Comparison of ENCODE assay signal across 18 cellular contexts in the genomic region with DNA sequence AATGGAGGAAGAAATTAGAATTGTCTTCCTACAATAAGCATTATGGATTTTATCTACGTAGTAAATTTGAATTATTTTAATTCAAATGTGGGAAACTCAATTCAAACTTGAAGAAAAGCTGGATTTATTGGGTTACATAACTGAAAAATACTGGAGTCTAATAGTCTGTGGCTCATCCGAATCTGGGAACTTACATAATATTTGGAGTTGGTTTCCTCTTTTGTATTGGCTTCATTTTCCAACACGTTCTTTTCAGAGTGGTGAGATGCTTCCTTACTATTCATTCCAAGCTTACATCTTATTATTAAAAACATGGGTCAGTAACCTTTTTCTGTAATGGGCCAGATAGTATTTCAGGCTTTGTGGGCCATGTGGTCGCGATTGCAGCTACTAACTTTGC.
DNase-seq lines count a peak whose midpoint lies in the region; ATAC-seq, FAIRE-seq and TF ChIP-seq lines count a peak whose summit lies in the region.
"Had no signal": no experiment of that assay in that cellular context is flagged by ENCODE, and none has a peak within 500 bp of the region (broad histone marks: within the 10 kb centered on the region; RNA-seq: fewer than 3 reads in every experiment).

No MANE protein-coding gene starts in this region.

- no peak for TF ChIP-seq POLR2A in endothelial cell of umbilical vein (IDR thresholded peaks at IDR 0.05; ENCODE audit: low read depth, low read length)

- no peaks in the 10 kb centered on the region for H4K20me1 ChIP-seq in endothelial cell of umbilical vein (replicated peaks; ENCODE audit: control insufficient read depth, extremely low read depth, insufficient read depth, low read length)
- H4K20me1 ChIP-seq in osteoblast (ENCODE audit: insufficient read depth, low read length), result no peaks in the 10 kb centered on the region
- H4K20me1 ChIP-seq in GM23338 (replicated peaks; ENCODE audit: insufficient read depth), result no peaks in the 10 kb centered on the region; the same call in 1 of the 2 replicates
- H4K20me1 ChIP-seq in GM23248 (ENCODE audit: insufficient read depth), result no peaks in the 10 kb centered on the region

- intact Hi-C loops in CD14-positive monocyte (cut with micrococcal nuclease) (no loop called here), endothelial cell of umbilical vein (cut with micrococcal nuclease) (loop anchor here (5.0 kb wide), 1 partner anchor 67 kb away; no protein-coding TSS in a partner anchor), sciatic nerve (cut with DNase I) (no loop called here)

- no peaks in the 10 kb centered on the region for H3K79me2 ChIP-seq in endothelial cell of umbilical vein (ENCODE audit: control insufficient read depth, insufficient read depth, low read length)
- no peaks in the 10 kb centered on the region for H3K79me2 ChIP-seq in osteoblast (ENCODE audit: insufficient read depth, low read length)
- no peaks in the 10 kb centered on the region for H3K79me2 ChIP-seq in GM23338 (replicated peaks; ENCODE audit: insufficient read depth)
- no peaks in the 10 kb centered on the region for H3K79me2 ChIP-seq in GM23248 (ENCODE audit: insufficient read depth)

- FAIRE-seq in endothelial cell of umbilical vein (lab: Jason Lieb, UNC), result no peak
- FAIRE-seq: HTR-8/SVneo had no signal

- peak; percentile 54 for ATAC-seq in sciatic nerve
- ATAC-seq in GM23338, result no peak
- ATAC-seq: HCT116, Panc1 had no signal

- H3K36me3 Mint-ChIP-seq in CD14-positive monocyte (peaks cover 68 to 73% of the 10 kb centered on the region in 2 donors), GM23338 (ENCODE audit: low read depth) (0 out of 3 replicates have a peak, but pooled peaks cover 3% of the 10 kb centered on the region)

- H3K9me3 ChIP-seq in endothelial cell of umbilical vein (replicated peaks; ENCODE audit: control insufficient read depth, insufficient read depth, low read length), result no peaks in the 10 kb centered on the region
- no peaks in the 10 kb centered on the region for H3K9me3 ChIP-seq in osteoblast (ENCODE audit: low read depth, low read length)
- no peaks in the 10 kb centered on the region for H3K9me3 ChIP-seq in GM23248 (ENCODE audit: low read depth)
- H3K9me3 ChIP-seq: BE2C had no signal

- CTCF ChIA-PET in endothelial cell of umbilical vein (lab: Charles Lee), result interaction anchor here (1.0 to 1.4 kb wide), 3 partner anchors 9 to 222 kb away, joined by 3 to 6 read pairs (median 5); no protein-coding TSS in a partner anchor

- peak overlapping the region; percentile 59 to 94 (median 89) for H3K27ac Mint-ChIP-seq in CD14-positive monocyte
- no peak overlapping the region for H3K27ac Mint-ChIP-seq in GM23338
- H3K27ac Mint-ChIP-seq: IgD-negative memory B cell had no signal

- dilution Hi-C loops in endothelial cell of umbilical vein (cut with MboI; ENCODE audit: extremely low pct_ligation_motif_present, low sequenced_read_pairs), result no loop called here

- WGBS in GM23248 (ENCODE audit: low coverage in 1 of 2, low lambda C conversion rate in 2 of 2, missing lambda C conversion rate in 2 of 2), 2 experiments, result 56 to 66% methylated on average over 5 of the region's 5 CpGs

- peaks cover 30% of the 10 kb centered on the region for H3K4me1 ChIP-seq in endothelial cell of umbilical vein (ENCODE audit: control insufficient read depth, extremely low read depth, insufficient read depth, low read length)
- no peaks in the 10 kb centered on the region for H3K4me1 ChIP-seq in osteoblast (ENCODE audit: insufficient read depth, low read length)
- H3K4me1 ChIP-seq in GM23338 (ENCODE audit: insufficient read depth), result peaks cover 6% of the 10 kb centered on the region; the same call in 1 of the 2 replicates
- H3K4me1 ChIP-seq in GM23248 (ENCODE audit: insufficient read depth), result no peaks in the 10 kb centered on the region

- H3K27ac ChIP-seq in endothelial cell of umbilical vein (ENCODE audit: insufficient read depth, low read depth, low read length) (no peak overlapping the region), osteoblast (ENCODE audit: low read depth, low read length) (no peak overlapping the region), GM23338 (ENCODE audit: low read depth) (no peak overlapping the region), GM23248 (no peak overlapping the region)
- H3K27ac ChIP-seq: HL-60 had no signal

- POLR2A ChIA-PET in endothelial cell of umbilical vein (lab: Charles Lee), result no interaction called here

- H3K9me3 Mint-ChIP-seq in CD14-positive monocyte (no peaks in the 10 kb centered on the region), GM23338 (no peaks in the 10 kb centered on the region)
- H3K9me3 Mint-ChIP-seq: IgD-negative memory B cell had no signal

- H3K4me3 Mint-ChIP-seq in CD14-positive monocyte, result no peak overlapping the region
- no peak overlapping the region for H3K4me3 Mint-ChIP-seq in GM23338

- H3K27me3 ChIP-seq in endothelial cell of umbilical vein (ENCODE audit: control insufficient read depth in 2 of 2, insufficient read depth in 2 of 2, low read length in 2 of 2) (no peaks in the 10 kb centered on the region), osteoblast (ENCODE audit: insufficient read depth, low read length) (no peaks in the 10 kb centered on the region), GM23338 (ENCODE audit: insufficient read depth) (no peaks in the 10 kb centered on the region), GM23248 (replicated peaks; ENCODE audit: insufficient read depth) (no peaks in the 10 kb centered on the region)
- H3K27me3 ChIP-seq: BE2C had no signal

- H3K4me1 Mint-ChIP-seq in CD14-positive monocyte (peaks cover 49% of the 10 kb centered on the region), GM23338 (peaks cover 13% of the 10 kb centered on the region)

- no TSS peak for BruUV-seq in endothelial cell of umbilical vein (replicated peaks; lab: Mats Ljungman, UMichigan)

- H3K4me2 ChIP-seq in endothelial cell of umbilical vein (ENCODE audit: insufficient read depth, low read length) (peak overlapping the region; percentile 21), osteoblast (ENCODE audit: insufficient read depth, low read length) (no peak overlapping the region), GM23338 (no peak overlapping the region), GM23248 (ENCODE audit: unreplicated experiment) (no peak overlapping the region)

- H3K9me2 ChIP-seq in GM23338 (ENCODE audit: insufficient read depth), result no peaks in the 10 kb centered on the region
- H3K9me2 ChIP-seq in GM23248 (ENCODE audit: insufficient read depth), result no peaks in the 10 kb centered on the region

- no peak for TF ChIP-seq CTCF in CD14-positive monocyte (IDR thresholded peaks at IDR 0.05)
- TF ChIP-seq CTCF in endothelial cell of umbilical vein (IDR thresholded peaks at IDR 0.05; ENCODE audit: extremely low read depth in 1 of 2, insufficient read depth in 1 of 2, low read depth in 1 of 2, low read length in 2 of 2), result no peak
- no peak for TF ChIP-seq CTCF in osteoblast (IDR thresholded peaks at IDR 0.05; ENCODE audit: extremely low read depth, low read depth, low read length)
- no peak for TF ChIP-seq CTCF in GM23338 (conservative IDR thresholded peaks at IDR 0.05; ENCODE audit: low read depth in 2 of 2)

- H3K27me3 Mint-ChIP-seq in CD14-positive monocyte (ENCODE audit: low read depth in 3 of 3) (no peaks in the 10 kb centered on the region), GM23338 (ENCODE audit: insufficient read depth, low read depth, poor library complexity) (peaks cover 1% of the 10 kb centered on the region)

- H3F3A ChIP-seq in GM23338 (replicated peaks; ENCODE audit: low read depth), result no peaks in the 10 kb centered on the region
- no peaks in the 10 kb centered on the region for H3F3A ChIP-seq in GM23248 (ENCODE audit: insufficient read depth)

- in situ Hi-C loops in GM23248 (cut with MboI), result no loop called here

- no peaks in the 10 kb centered on the region for H3K9me1 ChIP-seq in endothelial cell of umbilical vein (replicated peaks; ENCODE audit: control insufficient read depth, extremely low read depth, insufficient read depth, low read length)

- H3K9ac ChIP-seq in endothelial cell of umbilical vein (replicated peaks; ENCODE audit: extremely low read depth, insufficient read depth, low read length), result no peak overlapping the region
- no peak overlapping the region for H3K9ac ChIP-seq in GM23248

- H2AFZ ChIP-seq in endothelial cell of umbilical vein (ENCODE audit: low read depth, low read length) (no peak overlapping the region), osteoblast (ENCODE audit: low read length) (no peak overlapping the region), GM23338 (no peak overlapping the region), GM23248 (no peak overlapping the region)

- H3K36me3 ChIP-seq in endothelial cell of umbilical vein (ENCODE audit: control insufficient read depth in 2 of 2, extremely low read depth in 1 of 2, insufficient read depth in 2 of 2, low read length in 2 of 2), result no peaks in the 10 kb centered on the region
- no peaks in the 10 kb centered on the region for H3K36me3 ChIP-seq in osteoblast (ENCODE audit: insufficient read depth, low read length)
- peaks cover 5% of the 10 kb centered on the region; the same call in 1 of the 2 replicates for H3K36me3 ChIP-seq in GM23338 (ENCODE audit: insufficient read depth)
- no peaks in the 10 kb centered on the region for H3K36me3 ChIP-seq in GM23248 (ENCODE audit: low read depth)
- H3K36me3 ChIP-seq: BE2C had no signal

- DNase-seq in CD14-positive monocyte (ENCODE audit: low spot score) (no peak), Kasumi-1 (lab: John Stamatoyannopoulos, UW) (peak; percentile 4 to 6), endothelial cell of umbilical vein (ENCODE audit: low read depth, low spot score) (no peak), sciatic nerve (ENCODE audit: low spot score) (no peak), osteoblast (ENCODE audit: insufficient read length, low spot score, missing footprints) (no peak), GM23338 (ENCODE audit: low spot score) (no peak), GM23248 (no peak)
- DNase-seq: BE2C, COR-L47, EL, NCI-H2029 treated with DMSO at 0.1 percent for 48 hours, NCI-H446 treated with DMSO at 0.1 percent for 48 hours, NCI-H748 treated with DMSO at 0.1 percent for 48 hours had no signal

- H3K4me3 ChIP-seq in endothelial cell of umbilical vein (replicated peaks in 1 of 3; ENCODE audit: insufficient read depth in 1 of 3, low read depth in 1 of 3, low read length in 3 of 3) (no peak overlapping the region), osteoblast (ENCODE audit: insufficient read depth, low read length) (no peak overlapping the region), GM23338 (no peak overlapping the region), GM23248 (no peak overlapping the region)

TF ChIP-seq in endothelial cell of umbilical vein, 7 proteins besides CTCF, POLR2A, EP300 and RAD21:
- no peak for TF ChIP-seq JUN (IDR thresholded peaks at IDR 0.05; ENCODE audit: borderline replicate concordance, insufficient read depth, insufficient read length, low read depth)
TF ChIP-seq in endothelial cell of umbilical vein: peak in this region for 0.

TF ChIP-seq in GM23338, 12 proteins besides CTCF, POLR2A, EP300 and RAD21 (continues in another document):
- TF ChIP-seq POLR2AphosphoS5 (IDR thresholded peaks at IDR 0.05; ENCODE audit: low read depth), result no peak
- no peak for TF ChIP-seq ZNF114 (CRISPR knock-in tag; IDR thresholded peaks at IDR 0.05)

Comparison
In these comparisons a context has a peak if more than half of its experiments do, and no peak if none do; other contexts are left out.
1. DNase-seq: peak in Kasumi-1 (2 of 2); none in CD14-positive monocyte (single experiment), endothelial cell of umbilical vein (single experiment), sciatic nerve (single experiment), osteoblast (single experiment), GM23338 (single experiment) and GM23248 (single experiment).